34 cellular contexts compared by ENCODE assay signal in the genomic region with DNA sequence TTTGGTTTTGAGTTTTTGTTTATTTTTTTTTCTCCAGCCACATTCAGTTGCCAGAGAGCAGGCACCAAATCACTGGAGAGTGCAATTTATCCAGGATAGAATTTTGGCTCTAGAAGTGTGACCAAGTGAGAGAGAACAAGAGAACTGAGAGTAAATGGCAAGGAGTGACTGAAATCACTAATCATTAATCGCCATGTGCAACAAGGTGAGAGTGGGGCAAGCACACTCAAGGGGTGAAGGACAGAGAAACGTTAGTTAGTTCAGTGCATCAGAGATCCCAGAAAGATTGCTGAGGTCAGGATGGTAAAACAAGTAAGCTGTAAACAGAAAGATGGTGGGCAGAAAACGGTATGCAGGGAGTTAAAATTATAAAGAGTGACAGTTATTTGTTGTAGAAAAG. TPM values are rescaled to one million over a fixed set of nuclear protein-coding genes. Genes with fewer than 3 reads are reported as not detected.
"Had no signal": no experiment of that assay in that cellular context is flagged by ENCODE, and none has a peak within 500 bp of the region (broad histone marks: within the 10 kb centered on the region; RNA-seq: fewer than 3 reads in every experiment).

No MANE protein-coding gene starts in this region.

- H3K4me3 Mint-ChIP-seq: dendritic cell treated with granulocyte-macrophage colony-stimulating factor and Interleukin-4, amounts not matched to agents 40 ng/mL and 50 ng/mL, for 4 days; effector memory CD8-positive, alpha-beta T cell; endodermal cell; mesothelial cell of epicardium; naive B cell had no signal

- H3K36me3 ChIP-seq: colonic mucosa, esophagus squamous epithelium, gastrocnemius medialis, heart right ventricle, left ventricle myocardium inferior, lower lobe of right lung had no signal

- H3K4me3 ChIP-seq: colonic mucosa, esophagus squamous epithelium, gastrocnemius medialis, heart right ventricle, left ventricle myocardium inferior, lower lobe of right lung, mucosa of descending colon had no signal

- H3K4me1 ChIP-seq: colonic mucosa, esophagus squamous epithelium, gastrocnemius medialis, left ventricle myocardium inferior, lower lobe of right lung had no signal

- H3K36me3 Mint-ChIP-seq: naive B cell had no signal

- H3K27me3 ChIP-seq: colonic mucosa, esophagus squamous epithelium, gastrocnemius medialis, heart right ventricle had no signal

- FAIRE-seq: endometrium, islet of Langerhans, keratinocyte had no signal

- H3K27ac Mint-ChIP-seq: dendritic cell treated with granulocyte-macrophage colony-stimulating factor and Interleukin-4, amounts not matched to agents 40 ng/mL and 50 ng/mL, for 4 days; effector memory CD8-positive, alpha-beta T cell; endodermal cell; mesothelial cell of epicardium; naive B cell had no signal

- H3K27ac ChIP-seq: colonic mucosa, epithelial cell of prostate, esophagus squamous epithelium, gastrocnemius medialis, heart right ventricle, left ventricle myocardium inferior, lower lobe of right lung had no signal

- H3K9me3 Mint-ChIP-seq: dendritic cell treated with granulocyte-macrophage colony-stimulating factor and Interleukin-4, amounts not matched to agents 40 ng/mL and 50 ng/mL, for 4 days had no signal

- ATAC-seq: effector memory CD8-positive, alpha-beta T cell; esophagus mucosa; gastrocnemius medialis; heart right ventricle; left cardiac atrium; lower lobe of right lung; mucosa of descending colon had no signal

- H3K27me3 Mint-ChIP-seq: dendritic cell treated with granulocyte-macrophage colony-stimulating factor and Interleukin-4, amounts not matched to agents 40 ng/mL and 50 ng/mL, for 4 days; effector memory CD8-positive, alpha-beta T cell had no signal

- H3K9me3 ChIP-seq: colonic mucosa, esophagus squamous epithelium, gastrocnemius medialis, heart right ventricle, left ventricle myocardium inferior, lower lobe of right lung, mucosa of descending colon had no signal

- DNase-seq: colonic mucosa; cortex of kidney; effector CD8-positive, alpha-beta T cell; effector memory CD8-positive, alpha-beta T cell; endodermal cell; erythroblast; esophagus squamous epithelium; foreskin fibroblast; foreskin melanocyte; gastrocnemius medialis; glutamatergic neuron; head of caudate nucleus; heart right ventricle; hippocampal formation; left cardiac atrium; left ventricle myocardium inferior; lower lobe of right lung; mesenchymal stem cell; mucosa of descending colon; naive B cell had no signal

- H3K4me1 Mint-ChIP-seq: naive B cell had no signal

RNA-seq across cellular contexts. Expression of gene ASIC5, which starts 17.8 kb away (rescaled TPM):
- total RNA-seq: dermis microvascular lymphatic vessel endothelial cell, endodermal cell, esophagus mucosa, esophagus squamous epithelium, gastrocnemius medialis, glomerular endothelial cell, heart right ventricle, kidney epithelial cell, left cardiac atrium, left ventricle myocardium inferior, lower leg skin, lower lobe of right lung, lung microvascular endothelial cell, mesenteric fat pad, mesothelial cell of epicardium, mucosa of descending colon, myocyte had no signal
- polyA plus RNA-seq: heart right ventricle, keratinocyte had no signal

RNA-seq across cellular contexts. Expression of gene TDO2, which starts 19.6 kb away (rescaled TPM):
- total RNA-seq: dermis microvascular lymphatic vessel endothelial cell, endodermal cell, glomerular endothelial cell, kidney epithelial cell, left cardiac atrium, left ventricle myocardium inferior, lung microvascular endothelial cell, mesenteric fat pad had no signal
- polyA plus RNA-seq: keratinocyte had no signal
